In genomic region chr4:110632506-110633357, GRCh38 we compare ENCODE assay signal across 3 cellular contexts.
TF ChIP-seq lines count a peak whose summit lies in the region.

No MANE protein-coding gene starts in this region.

TF ChIP-seq in GM23338, 12 proteins besides CTCF, POLR2A, EP300 and RAD21 (continued from another document and continues in another):
- TF ChIP-seq, protein P1, sequence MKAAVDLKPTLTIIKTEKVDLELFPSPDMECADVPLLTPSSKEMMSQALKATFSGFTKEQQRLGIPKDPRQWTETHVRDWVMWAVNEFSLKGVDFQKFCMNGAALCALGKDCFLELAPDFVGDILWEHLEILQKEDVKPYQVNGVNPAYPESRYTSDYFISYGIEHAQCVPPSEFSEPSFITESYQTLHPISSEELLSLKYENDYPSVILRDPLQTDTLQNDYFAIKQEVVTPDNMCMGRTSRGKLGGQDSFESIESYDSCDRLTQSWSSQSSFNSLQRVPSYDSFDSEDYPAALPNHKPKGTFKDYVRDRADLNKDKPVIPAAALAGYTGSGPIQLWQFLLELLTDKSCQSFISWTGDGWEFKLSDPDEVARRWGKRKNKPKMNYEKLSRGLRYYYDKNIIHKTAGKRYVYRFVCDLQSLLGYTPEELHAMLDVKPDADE (IDR thresholded peaks at IDR 0.05) = no peak
- no peak for TF ChIP-seq ZNF331 (CRISPR knock-in tag; IDR thresholded peaks at IDR 0.05; ENCODE audit: low read depth)
- TF ChIP-seq, protein P2, sequence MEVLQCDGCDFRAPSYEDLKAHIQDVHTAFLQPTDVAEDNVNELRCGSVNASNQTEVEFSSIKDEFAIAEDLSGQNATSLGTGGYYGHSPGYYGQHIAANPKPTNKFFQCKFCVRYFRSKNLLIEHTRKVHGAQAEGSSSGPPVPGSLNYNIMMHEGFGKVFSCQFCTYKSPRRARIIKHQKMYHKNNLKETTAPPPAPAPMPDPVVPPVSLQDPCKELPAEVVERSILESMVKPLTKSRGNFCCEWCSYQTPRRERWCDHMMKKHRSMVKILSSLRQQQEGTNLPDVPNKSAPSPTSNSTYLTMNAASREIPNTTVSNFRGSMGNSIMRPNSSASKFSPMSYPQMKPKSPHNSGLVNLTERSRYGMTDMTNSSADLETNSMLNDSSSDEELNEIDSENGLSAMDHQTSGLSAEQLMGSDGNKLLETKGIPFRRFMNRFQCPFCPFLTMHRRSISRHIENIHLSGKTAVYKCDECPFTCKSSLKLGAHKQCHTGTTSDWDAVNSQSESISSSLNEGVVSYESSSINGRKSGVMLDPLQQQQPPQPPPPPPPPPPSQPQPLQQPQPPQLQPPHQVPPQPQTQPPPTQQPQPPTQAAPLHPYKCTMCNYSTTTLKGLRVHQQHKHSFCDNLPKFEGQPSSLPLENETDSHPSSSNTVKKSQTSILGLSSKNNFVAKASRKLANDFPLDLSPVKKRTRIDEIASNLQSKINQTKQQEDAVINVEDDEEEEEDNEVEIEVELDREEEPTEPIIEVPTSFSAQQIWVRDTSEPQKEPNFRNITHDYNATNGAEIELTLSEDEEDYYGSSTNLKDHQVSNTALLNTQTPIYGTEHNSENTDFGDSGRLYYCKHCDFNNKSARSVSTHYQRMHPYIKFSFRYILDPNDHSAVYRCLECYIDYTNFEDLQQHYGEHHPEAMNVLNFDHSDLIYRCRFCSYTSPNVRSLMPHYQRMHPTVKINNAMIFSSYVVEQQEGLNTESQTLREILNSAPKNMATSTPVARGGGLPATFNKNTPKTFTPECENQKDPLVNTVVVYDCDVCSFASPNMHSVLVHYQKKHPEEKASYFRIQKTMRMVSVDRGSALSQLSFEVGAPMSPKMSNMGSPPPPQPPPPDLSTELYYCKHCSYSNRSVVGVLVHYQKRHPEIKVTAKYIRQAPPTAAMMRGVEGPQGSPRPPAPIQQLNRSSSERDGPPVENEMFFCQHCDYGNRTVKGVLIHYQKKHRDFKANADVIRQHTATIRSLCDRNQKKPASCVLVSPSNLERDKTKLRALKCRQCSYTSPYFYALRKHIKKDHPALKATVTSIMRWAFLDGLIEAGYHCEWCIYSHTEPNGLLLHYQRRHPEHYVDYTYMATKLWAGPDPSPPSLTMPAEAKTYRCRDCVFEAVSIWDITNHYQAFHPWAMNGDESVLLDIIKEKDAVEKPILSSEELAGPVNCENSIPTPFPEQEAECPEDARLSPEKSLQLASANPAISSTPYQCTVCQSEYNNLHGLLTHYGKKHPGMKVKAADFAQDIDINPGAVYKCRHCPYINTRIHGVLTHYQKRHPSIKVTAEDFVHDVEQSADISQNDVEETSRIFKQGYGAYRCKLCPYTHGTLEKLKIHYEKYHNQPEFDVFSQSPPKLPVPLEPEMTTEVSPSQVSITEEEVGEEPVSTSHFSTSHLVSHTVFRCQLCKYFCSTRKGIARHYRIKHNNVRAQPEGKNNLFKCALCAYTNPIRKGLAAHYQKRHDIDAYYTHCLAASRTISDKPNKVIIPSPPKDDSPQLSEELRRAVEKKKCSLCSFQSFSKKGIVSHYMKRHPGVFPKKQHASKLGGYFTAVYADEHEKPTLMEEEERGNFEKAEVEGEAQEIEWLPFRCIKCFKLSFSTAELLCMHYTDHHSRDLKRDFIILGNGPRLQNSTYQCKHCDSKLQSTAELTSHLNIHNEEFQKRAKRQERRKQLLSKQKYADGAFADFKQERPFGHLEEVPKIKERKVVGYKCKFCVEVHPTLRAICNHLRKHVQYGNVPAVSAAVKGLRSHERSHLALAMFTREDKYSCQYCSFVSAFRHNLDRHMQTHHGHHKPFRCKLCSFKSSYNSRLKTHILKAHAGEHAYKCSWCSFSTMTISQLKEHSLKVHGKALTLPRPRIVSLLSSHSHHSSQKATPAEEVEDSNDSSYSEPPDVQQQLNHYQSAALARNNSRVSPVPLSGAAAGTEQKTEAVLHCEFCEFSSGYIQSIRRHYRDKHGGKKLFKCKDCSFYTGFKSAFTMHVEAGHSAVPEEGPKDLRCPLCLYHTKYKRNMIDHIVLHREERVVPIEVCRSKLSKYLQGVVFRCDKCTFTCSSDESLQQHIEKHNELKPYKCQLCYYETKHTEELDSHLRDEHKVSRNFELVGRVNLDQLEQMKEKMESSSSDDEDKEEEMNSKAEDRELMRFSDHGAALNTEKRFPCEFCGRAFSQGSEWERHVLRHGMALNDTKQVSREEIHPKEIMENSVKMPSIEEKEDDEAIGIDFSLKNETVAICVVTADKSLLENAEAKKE (CRISPR knock-in tag; IDR thresholded peaks at IDR 0.05) = no peak
- TF ChIP-seq NANOG (IDR thresholded peaks at IDR 0.05; ENCODE audit: borderline replicate concordance) = no peak
- TF ChIP-seq ZNF114 (CRISPR knock-in tag; IDR thresholded peaks at IDR 0.05) = no peak

TF ChIP-seq in endothelial cell of umbilical vein, 7 proteins besides CTCF, POLR2A, EP300 and RAD21 (continued from another document):
- TF ChIP-seq EZH2 (IDR thresholded peaks at IDR 0.05; ENCODE audit: borderline replicate concordance, low read depth, low read length, severe bottlenecking) = peak; percentile 94
- no peak for TF ChIP-seq GATA2 (IDR thresholded peaks at IDR 0.05; ENCODE audit: insufficient read depth, insufficient read length, low read depth, low read length)

TF ChIP-seq in neural cell, 6 proteins besides CTCF, POLR2A, EP300 and RAD21 (continued from another document):
- TF ChIP-seq, protein P3, sequence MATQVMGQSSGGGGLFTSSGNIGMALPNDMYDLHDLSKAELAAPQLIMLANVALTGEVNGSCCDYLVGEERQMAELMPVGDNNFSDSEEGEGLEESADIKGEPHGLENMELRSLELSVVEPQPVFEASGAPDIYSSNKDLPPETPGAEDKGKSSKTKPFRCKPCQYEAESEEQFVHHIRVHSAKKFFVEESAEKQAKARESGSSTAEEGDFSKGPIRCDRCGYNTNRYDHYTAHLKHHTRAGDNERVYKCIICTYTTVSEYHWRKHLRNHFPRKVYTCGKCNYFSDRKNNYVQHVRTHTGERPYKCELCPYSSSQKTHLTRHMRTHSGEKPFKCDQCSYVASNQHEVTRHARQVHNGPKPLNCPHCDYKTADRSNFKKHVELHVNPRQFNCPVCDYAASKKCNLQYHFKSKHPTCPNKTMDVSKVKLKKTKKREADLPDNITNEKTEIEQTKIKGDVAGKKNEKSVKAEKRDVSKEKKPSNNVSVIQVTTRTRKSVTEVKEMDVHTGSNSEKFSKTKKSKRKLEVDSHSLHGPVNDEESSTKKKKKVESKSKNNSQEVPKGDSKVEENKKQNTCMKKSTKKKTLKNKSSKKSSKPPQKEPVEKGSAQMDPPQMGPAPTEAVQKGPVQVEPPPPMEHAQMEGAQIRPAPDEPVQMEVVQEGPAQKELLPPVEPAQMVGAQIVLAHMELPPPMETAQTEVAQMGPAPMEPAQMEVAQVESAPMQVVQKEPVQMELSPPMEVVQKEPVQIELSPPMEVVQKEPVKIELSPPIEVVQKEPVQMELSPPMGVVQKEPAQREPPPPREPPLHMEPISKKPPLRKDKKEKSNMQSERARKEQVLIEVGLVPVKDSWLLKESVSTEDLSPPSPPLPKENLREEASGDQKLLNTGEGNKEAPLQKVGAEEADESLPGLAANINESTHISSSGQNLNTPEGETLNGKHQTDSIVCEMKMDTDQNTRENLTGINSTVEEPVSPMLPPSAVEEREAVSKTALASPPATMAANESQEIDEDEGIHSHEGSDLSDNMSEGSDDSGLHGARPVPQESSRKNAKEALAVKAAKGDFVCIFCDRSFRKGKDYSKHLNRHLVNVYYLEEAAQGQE (IDR thresholded peaks at IDR 0.05; ENCODE audit: borderline replicate concordance) = no peak
- TF ChIP-seq MXI1 (conservative IDR thresholded peaks at IDR 0.05; ENCODE audit: poor library complexity, severe bottlenecking) = peak; percentile 14
